ENCODE assay signal across 28 cellular contexts in genomic region chr4:19512086-19512485, GRCh38.
"Had no signal": no experiment of that assay in that cellular context is flagged by ENCODE, and none has a peak within 500 bp of the region (broad histone marks: within the 10 kb centered on the region; RNA-seq: fewer than 3 reads in every experiment).

No MANE protein-coding gene starts in this region.

- FAIRE-seq: frontal cortex had no signal

- H3K27ac ChIP-seq: ascending aorta, breast epithelium, cardiac muscle cell, colonic mucosa, dorsolateral prefrontal cortex had no signal

- DNase-seq: activated CD4-positive, alpha-beta memory T cell treated with anti-CD3 and anti-CD28 coated beads, Interleukin-2, amount 10 ng/mL, durations not matched to agents 7 days and 5 days; activated CD4-positive, alpha-beta T cell treated with anti-CD3 and anti-CD28 coated beads for 4 hours; activated CD4-positive, alpha-beta T cell treated with anti-CD3 and anti-CD28 coated beads, Interleukin-2, amount 10 ng/mL, durations not matched to agents 7 days and 5 days; activated CD4-positive, alpha-beta T cell treated with anti-CD3 and anti-CD28 coated beads, Interleukin-2, amount 50 U/mL, for 4 hours; activated CD4-positive, CD25-positive, alpha-beta regulatory T cell; activated CD4-positive, CD25-positive, alpha-beta regulatory T cell treated with anti-CD3 and anti-CD28 coated beads, Interleukin-2, amount 50 U/mL, for 72 hours; activated CD8-positive, alpha-beta memory T cell treated with anti-CD3 and anti-CD28 coated beads, Interleukin-2, amount 50 U/mL, for 48 hours; activated gamma-delta T cell; activated naive CD4-positive, alpha-beta T cell; activated naive CD4-positive, alpha-beta T cell treated with anti-CD3 and anti-CD28 coated beads, Interleukin-2, amount 10 ng/mL, durations not matched to agents 7 days and 5 days; activated naive CD8-positive, alpha-beta T cell treated with anti-CD3 and anti-CD28 coated beads, Interleukin-2, amount 10 ng/mL, durations not matched to agents 7 days and 5 days; activated T-cell treated with anti-CD3 and anti-CD28 coated beads for 4 hours; activated T-cell treated with anti-CD3 and anti-CD28 coated beads, Interleukin-2, amount 50 U/mL, for 24 hours; activated T-cell treated with anti-CD3 and anti-CD28 coated beads, Interleukin-2, amount 50 U/mL, for 72 hours; central memory CD4-positive, alpha-beta T cell; cerebellar nuclear complex; colonic mucosa; dorsolateral prefrontal cortex; effector memory CD4-positive, alpha-beta T cell; endodermal cell; foreskin fibroblast; head of caudate nucleus; T-helper 17 cell; T1000 had no signal

- H3K4me3 ChIP-seq: ascending aorta, breast epithelium, cardiac muscle cell, colonic mucosa, dorsolateral prefrontal cortex had no signal

- H3K4me1 ChIP-seq: ascending aorta, breast epithelium, colonic mucosa had no signal

- H3K9me3 ChIP-seq: ascending aorta, breast epithelium, colonic mucosa had no signal

- H3K36me3 ChIP-seq: ascending aorta, breast epithelium, cardiac muscle cell, colonic mucosa had no signal

- H3K27me3 ChIP-seq: ascending aorta, breast epithelium, cardiac muscle cell, colonic mucosa, dorsolateral prefrontal cortex had no signal
